In genomic region chr19:18281082-18282020, GRCh38 we compare ENCODE assay signal across 8 cellular contexts. TPM values are rescaled to one million over a fixed set of nuclear protein-coding genes. Genes with fewer than 3 reads are reported as not detected.
DNase-seq lines count a peak whose midpoint lies in the region; ATAC-seq and TF ChIP-seq lines count a peak whose summit lies in the region.

Gene JUND, minus strand, starts transcription at chr19:18281622. Its CDS starts 138 bp downstream, at chr19:18281484.

- DNase-seq in DND-41 (peak; percentile 97), Panc1 (ENCODE audit: low read depth, low spot score) (no peak), esophagus muscularis mucosa (ENCODE audit: extremely low spot score) (peak; percentile 99), myocyte (ENCODE audit: low read depth) (peak; percentile 97)
- DNase-seq in activated T-cell treated with anti-CD3 and anti-CD28 coated beads, Interleukin-2, amount 50 U/mL, for 72 hours = peak; percentile 99
- DNase-seq in stimulated activated CD8-positive, alpha-beta memory T cell treated with anti-CD3 and anti-CD28 coated beads, Interleukin-7, amount 100 ng/mL, for 4 hours (ENCODE audit: low read depth in 2 of 2) = peak; percentile 89 to 97

- H3K4me2 ChIP-seq in DND-41 (ENCODE audit: insufficient read depth, low read length) (peak within 1 kb of the TSS; percentile 81), KMS-11 (peak within 1 kb of the TSS; percentile 80)

- peaks cover 0 to 1% of the 10 kb centered on the region in 2 donors for H3K9me3 Mint-ChIP-seq in activated T-cell treated with anti-CD3 and anti-CD28 coated beads, Interleukin-2, amount 50 U/mL, for 72 hours

- no peaks in the 10 kb centered on the region for H3K27me3 Mint-ChIP-seq in activated T-cell treated with anti-CD3 and anti-CD28 coated beads, Interleukin-2, amount 50 U/mL, for 72 hours (ENCODE audit: low read depth)

- H3K27me3 ChIP-seq in DND-41 (ENCODE audit: insufficient read depth, low read length, poor library complexity) (no peaks in the 10 kb centered on the region), KMS-11 (ENCODE audit: insufficient read depth, low read depth) (no peaks in the 10 kb centered on the region), Panc1 (ENCODE audit: control insufficient read depth, insufficient read depth, low read length) (no peaks in the 10 kb centered on the region), esophagus muscularis mucosa (no peaks in the 10 kb centered on the region)

- CTCF ChIA-PET in Panc1 (lab: Charles Lee) = interaction anchor here (0.8 to 1.6 kb wide), 3 partner anchors 23 to 47 kb away, joined by 4 to 7 read pairs (median 5); partner anchors contain the start of gene LSM4

- peaks cover 18 to 25% of the 10 kb centered on the region in 2 donors for H3K36me3 Mint-ChIP-seq in activated T-cell treated with anti-CD3 and anti-CD28 coated beads, Interleukin-2, amount 50 U/mL, for 72 hours (ENCODE audit: insufficient read depth in 2 of 2)

- H3K9me3 ChIP-seq in DND-41 (ENCODE audit: insufficient read depth, low read length, severe bottlenecking) = no peaks in the 10 kb centered on the region
- H3K9me3 ChIP-seq in Panc1 (ENCODE audit: control insufficient read depth, insufficient read depth, low read depth, low read length) = no peaks in the 10 kb centered on the region
- no peaks in the 10 kb centered on the region for H3K9me3 ChIP-seq in esophagus muscularis mucosa

- peak within 1 kb of the TSS; percentile 98 for H3K27ac ChIP-seq in DND-41 (ENCODE audit: low read length)
- H3K27ac ChIP-seq in KMS-11 = peak within 1 kb of the TSS; percentile 99
- peak within 1 kb of the TSS; percentile 93 for H3K27ac ChIP-seq in Panc1 (ENCODE audit: low read length)
- H3K27ac ChIP-seq in esophagus muscularis mucosa (replicated peaks in 1 of 4) = peak within 1 kb of the TSS; percentile 99 to 100 (median 100)

- H3K9ac ChIP-seq in DND-41 (ENCODE audit: low read depth, low read length) (peak within 1 kb of the TSS; percentile 99), KMS-11 (peak within 1 kb of the TSS; percentile 98)

- peak; percentile 72 for TF ChIP-seq EP300 in esophagus muscularis mucosa (IDR thresholded peaks at IDR 0.05)

- in situ Hi-C loops in Panc1 (cut with HindIII; ENCODE audit: low pct_unique_long_range_greater_than_20kb, low sequenced_read_pairs) = no loop called here

- intact Hi-C loops in Panc1 (cut with micrococcal nuclease; ENCODE audit: unreplicated experiment) = no loop called here
- intact Hi-C loops in esophagus muscularis mucosa (cut with DNase I) = no loop called here

- H2AFZ ChIP-seq in DND-41 (ENCODE audit: low read depth, low read length) = peak within 1 kb of the TSS; percentile 72
- H2AFZ ChIP-seq in KMS-11 (ENCODE audit: low read depth) = peak within 1 kb of the TSS; percentile 36; the same call in 1 of the 2 replicates

- no peak for TF ChIP-seq CTCF in DND-41 (IDR thresholded peaks at IDR 0.05; ENCODE audit: borderline replicate concordance, extremely low read depth, low read length, poor library complexity, severe bottlenecking)
- TF ChIP-seq CTCF in KMS-11 (conservative IDR thresholded peaks at IDR 0.05; ENCODE audit: low read depth, low read length) = no peak
- no peak; the same call in 1 of the 2 replicates for TF ChIP-seq CTCF in Panc1 (IDR thresholded peaks at IDR 0.05)
- no peak for TF ChIP-seq CTCF in esophagus muscularis mucosa (IDR thresholded peaks at IDR 0.05)

- peak within 1 kb of the TSS; percentile 97 to 99 for H3K4me3 Mint-ChIP-seq in activated T-cell treated with anti-CD3 and anti-CD28 coated beads, Interleukin-2, amount 50 U/mL, for 72 hours

- H4K20me1 ChIP-seq in DND-41 (ENCODE audit: insufficient read depth, low read length) (peaks cover 19% of the 10 kb centered on the region), KMS-11 (ENCODE audit: insufficient read depth) (peaks cover 6% of the 10 kb centered on the region; the same call in 1 of the 2 replicates)

- peak within 1 kb of the TSS; percentile 78 to 82 for H3K4me3 ChIP-seq in DND-41 (ENCODE audit: low read depth in 1 of 2, low read length in 2 of 2)
- H3K4me3 ChIP-seq in KMS-11 (IDR thresholded peaks at IDR 0.05; ENCODE audit: insufficient read depth, low read depth, low read length) = no peak within 1 kb of the TSS
- H3K4me3 ChIP-seq in Panc1 (ENCODE audit: low read depth in 2 of 2, low read length in 2 of 2) = peak within 1 kb of the TSS; percentile 74 to 91
- H3K4me3 ChIP-seq in esophagus muscularis mucosa = peak within 1 kb of the TSS; percentile 86 to 100 (median 99)

- H3K4me1 Mint-ChIP-seq in activated T-cell treated with anti-CD3 and anti-CD28 coated beads, Interleukin-2, amount 50 U/mL, for 72 hours (ENCODE audit: low read depth) = peaks cover 67% of the 10 kb centered on the region

- no TSS peak for BruUV-seq in Panc1 (replicated peaks; lab: Mats Ljungman, UMichigan)

- H3K4me1 ChIP-seq in DND-41 (ENCODE audit: insufficient read depth, low read length) = peaks cover 29% of the 10 kb centered on the region
- peaks cover 23% of the 10 kb centered on the region for H3K4me1 ChIP-seq in KMS-11 (ENCODE audit: low read depth, poor library complexity, severe bottlenecking)
- peaks cover 19% of the 10 kb centered on the region for H3K4me1 ChIP-seq in Panc1 (ENCODE audit: control insufficient read depth, insufficient read depth, low read length)
- H3K4me1 ChIP-seq in esophagus muscularis mucosa = peaks cover 37 to 56% (median 47%) of the 10 kb centered on the region in 4 donors

- POLR2A ChIA-PET in Panc1 (lab: Charles Lee) = interaction anchor here (0.5 to 3.5 kb wide), 9 partner anchors 11 to 171 kb away, joined by 3 to 22 read pairs (median 3); partner anchors contain the start of gene LSM4

- WGBS in esophagus muscularis mucosa = 0% methylated on average over 14 of the region's 138 CpGs

- H3K36me3 ChIP-seq in DND-41 (ENCODE audit: insufficient read depth, low read length) (peaks cover 20% of the 10 kb centered on the region), KMS-11 (ENCODE audit: insufficient read depth) (no peaks in the 10 kb centered on the region), Panc1 (ENCODE audit: control insufficient read depth, insufficient read depth, low read length) (no peaks in the 10 kb centered on the region; the same call in 1 of the 2 replicates), esophagus muscularis mucosa (peaks cover 4 to 21% (median 15%) of the 10 kb centered on the region in 4 donors)

- H3K79me2 ChIP-seq in DND-41 (ENCODE audit: insufficient read depth, low read length) = peaks cover 40% of the 10 kb centered on the region
- H3K79me2 ChIP-seq in KMS-11 (ENCODE audit: insufficient read depth, low read depth) = peaks cover 20% of the 10 kb centered on the region

- ATAC-seq in DND-41 (ENCODE audit: insufficient read depth, low read depth) = peak; percentile 64
- peak; percentile 58 for ATAC-seq in GM21737 (IDR thresholded peaks at IDR 0.05; ENCODE audit: unreplicated experiment)
- ATAC-seq in Panc1 = peak; percentile 86
- peak; percentile 73 to 75 for ATAC-seq in activated T-cell treated with anti-CD3 and anti-CD28 coated beads, Interleukin-2, amount 50 U/mL, for 72 hours (replicated peaks in 1 of 2)

- peak within 1 kb of the TSS; percentile 95 for H3K27ac Mint-ChIP-seq in activated T-cell treated with anti-CD3 and anti-CD28 coated beads, Interleukin-2, amount 50 U/mL, for 72 hours

- peak; percentile 89 for TF ChIP-seq POLR2A in esophagus muscularis mucosa (IDR thresholded peaks at IDR 0.05; ENCODE audit: low read depth)

RNA-seq across cellular contexts. Expression of gene JUND, which starts in this region (rescaled TPM):
- total RNA-seq in Panc1 (2021; ENCODE audit: unreplicated experiment) (130 TPM), esophagus muscularis mucosa (100 to 1,000 TPM; 325 to 457 (median 403) TPM), myocyte (244 and 299 TPM in 2 replicates)
- 179 TPM for polyA plus RNA-seq in Panc1 (2012; ENCODE audit: insufficient read length)
- 100 to 1,000 TPM; 197 to 235 TPM for total RNA-seq in activated T-cell treated with anti-CD3 and anti-CD28 coated beads, Interleukin-2, amount 50 U/mL, for 72 hours
- 75.8 TPM for polyA plus RNA-seq in myocyte (2012)
